18 cellular contexts compared by ENCODE assay signal in the genomic region with DNA sequence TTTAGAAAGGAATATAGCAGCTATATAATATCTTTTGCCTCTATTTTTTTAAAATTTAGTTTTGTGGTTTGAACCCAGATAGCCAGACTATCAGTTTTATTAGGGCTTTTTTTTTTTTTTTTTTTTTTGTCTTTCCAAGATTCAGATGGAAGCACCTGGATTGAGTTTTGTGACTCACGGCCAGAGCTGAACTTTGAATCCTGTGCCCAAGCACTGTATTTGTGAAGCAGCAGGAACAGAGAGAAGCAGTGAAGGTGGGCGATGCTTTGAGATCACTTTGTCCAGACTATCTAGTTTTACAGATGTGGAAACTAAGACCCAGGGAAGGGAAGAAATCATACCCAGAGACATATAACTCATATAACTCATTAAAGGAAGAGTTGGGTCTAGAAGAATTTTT. TPM values are rescaled to one million over a fixed set of nuclear protein-coding genes. Genes with fewer than 3 reads are reported as not detected.
A peak's percentile ranks its signal among the peaks of the same experiment; 100 is the strongest.
DNase-seq lines count a peak whose midpoint lies in the region; ATAC-seq and TF ChIP-seq lines count a peak whose summit lies in the region.
"Had no signal": no experiment of that assay in that cellular context is flagged by ENCODE, and none has a peak within 500 bp of the region (broad histone marks: within the 10 kb centered on the region; RNA-seq: fewer than 3 reads in every experiment).

No MANE protein-coding gene starts in this region.

- H3K4me3 Mint-ChIP-seq in WTC11 (no peak overlapping the region), chondrocyte (ENCODE audit: unreplicated experiment) (no peak overlapping the region), nephron progenitor cell (no peak overlapping the region)
- no peak overlapping the region for H3K4me3 Mint-ChIP-seq in activated T-cell treated with anti-CD3 and anti-CD28 coated beads, Interleukin-2, amount 50 U/mL, for 24 hours
- H3K4me3 Mint-ChIP-seq: HFFc6 had no signal

- no peak for DNase-seq in WTC11 (ENCODE audit: low spot score)
- no peak for DNase-seq in chondrocyte (ENCODE audit: low spot score)
- DNase-seq in left lobe of liver (ENCODE audit: low spot score) = no peak
- DNase-seq in nephron progenitor cell = no peak
- no peak for DNase-seq in SIG-M5 (lab: John Stamatoyannopoulos, UW)
- DNase-seq in NCI-H128 (lab: John Stamatoyannopoulos, UW; ENCODE audit: unreplicated experiment) = no peak
- DNase-seq in activated T-cell treated with anti-CD3 and anti-CD28 coated beads, Interleukin-2, amount 50 U/mL, for 24 hours = no peak
- no peak for DNase-seq in NCI-H446 (lab: John Stamatoyannopoulos, UW)
- DNase-seq: ACHN, C1 segment of cervical spinal cord, DND-41, H7, HFFc6, NCI-H1105 treated with DMSO at 0.1 percent for 48 hours, NCI-H1694 treated with DMSO at 0.1 percent for 48 hours, NCI-H510A treated with DMSO at 0.1 percent for 48 hours, NCI-H82, RPMI8226 had no signal

- no peak for ATAC-seq in WTC11
- peak; percentile 64 for ATAC-seq in left lobe of liver

- H3K27ac Mint-ChIP-seq in WTC11 (peak overlapping the region; percentile 28; the same call in 1 of the 2 replicates), chondrocyte (ENCODE audit: unreplicated experiment) (peak overlapping the region; percentile 64), nephron progenitor cell (peak overlapping the region; percentile 10)
- no peak overlapping the region for H3K27ac Mint-ChIP-seq in activated T-cell treated with anti-CD3 and anti-CD28 coated beads, Interleukin-2, amount 50 U/mL, for 24 hours
- H3K27ac Mint-ChIP-seq: HFFc6 had no signal

- H3K4me1 Mint-ChIP-seq in WTC11 = peaks cover 38% of the 10 kb centered on the region
- H3K4me1 Mint-ChIP-seq in chondrocyte (ENCODE audit: low read depth) = peaks cover 53% of the 10 kb centered on the region
- H3K4me1 Mint-ChIP-seq in nephron progenitor cell = peaks cover 89% of the 10 kb centered on the region
- no peaks in the 10 kb centered on the region for H3K4me1 Mint-ChIP-seq in activated T-cell treated with anti-CD3 and anti-CD28 coated beads, Interleukin-2, amount 50 U/mL, for 24 hours (ENCODE audit: low read depth)

- no peaks in the 10 kb centered on the region for H3K9me3 Mint-ChIP-seq in WTC11
- H3K9me3 Mint-ChIP-seq in chondrocyte (ENCODE audit: low read depth) = no peaks in the 10 kb centered on the region
- H3K9me3 Mint-ChIP-seq in nephron progenitor cell = no peaks in the 10 kb centered on the region
- no peaks in the 10 kb centered on the region for H3K9me3 Mint-ChIP-seq in activated T-cell treated with anti-CD3 and anti-CD28 coated beads, Interleukin-2, amount 50 U/mL, for 24 hours
- H3K9me3 Mint-ChIP-seq: HFFc6 had no signal

- H3K27me3 Mint-ChIP-seq in WTC11 (ENCODE audit: low read depth) (no peaks in the 10 kb centered on the region), chondrocyte (ENCODE audit: low read depth) (no peaks in the 10 kb centered on the region), nephron progenitor cell (ENCODE audit: low read depth, poor library complexity) (no peaks in the 10 kb centered on the region)
- H3K27me3 Mint-ChIP-seq in activated T-cell treated with anti-CD3 and anti-CD28 coated beads, Interleukin-2, amount 50 U/mL, for 24 hours = no peaks in the 10 kb centered on the region

- H3K36me3 Mint-ChIP-seq in WTC11 (peaks cover 4% of the 10 kb centered on the region; the same call in 1 of the 2 replicates), chondrocyte (ENCODE audit: low read depth) (no peaks in the 10 kb centered on the region), nephron progenitor cell (ENCODE audit: low read depth) (no peaks in the 10 kb centered on the region)
- no peaks in the 10 kb centered on the region for H3K36me3 Mint-ChIP-seq in activated T-cell treated with anti-CD3 and anti-CD28 coated beads, Interleukin-2, amount 50 U/mL, for 24 hours (ENCODE audit: low read depth)

- no peak for TF ChIP-seq CTCF in WTC11 (IDR thresholded peaks at IDR 0.05)
- no peak for TF ChIP-seq CTCF in chondrocyte (IDR thresholded peaks at IDR 0.05)
- TF ChIP-seq CTCF in nephron progenitor cell (IDR thresholded peaks at IDR 0.05) = no peak

- CTCF ChIA-PET in WTC11 (lab: Charles Lee) = interaction anchor here (0.6 to 2.9 kb wide), 3 partner anchors 13 to 201 kb away, joined by 3 to 10 read pairs (median 8); no protein-coding TSS in a partner anchor

- POLR2A ChIA-PET in WTC11 (lab: Charles Lee) = no interaction called here

TF ChIP-seq in WTC11, 78 proteins besides CTCF, POLR2A, EP300 and RAD21:
- TF ChIP-seq HMGA2 (CRISPR knock-in tag; IDR thresholded peaks at IDR 0.05) (no peak), MXD4 (CRISPR knock-in tag; IDR thresholded peaks at IDR 0.05; ENCODE audit: borderline replicate concordance) (no peak), SOX15 (CRISPR knock-in tag; IDR thresholded peaks at IDR 0.05) (no peak), CREB1 (CRISPR knock-in tag; IDR thresholded peaks at IDR 0.05) (no peak), PRRX2 (CRISPR knock-in tag; IDR thresholded peaks at IDR 0.05) (no peak), TCF7 (CRISPR knock-in tag; IDR thresholded peaks at IDR 0.05; ENCODE audit: low read depth) (no peak), JUN (CRISPR knock-in tag; IDR thresholded peaks at IDR 0.05) (no peak), FOXJ3 (CRISPR knock-in tag; IDR thresholded peaks at IDR 0.05; ENCODE audit: borderline replicate concordance) (no peak), SP1 (CRISPR knock-in tag; conservative IDR thresholded peaks at IDR 0.05) (no peak)
- TF ChIP-seq, protein P1, sequence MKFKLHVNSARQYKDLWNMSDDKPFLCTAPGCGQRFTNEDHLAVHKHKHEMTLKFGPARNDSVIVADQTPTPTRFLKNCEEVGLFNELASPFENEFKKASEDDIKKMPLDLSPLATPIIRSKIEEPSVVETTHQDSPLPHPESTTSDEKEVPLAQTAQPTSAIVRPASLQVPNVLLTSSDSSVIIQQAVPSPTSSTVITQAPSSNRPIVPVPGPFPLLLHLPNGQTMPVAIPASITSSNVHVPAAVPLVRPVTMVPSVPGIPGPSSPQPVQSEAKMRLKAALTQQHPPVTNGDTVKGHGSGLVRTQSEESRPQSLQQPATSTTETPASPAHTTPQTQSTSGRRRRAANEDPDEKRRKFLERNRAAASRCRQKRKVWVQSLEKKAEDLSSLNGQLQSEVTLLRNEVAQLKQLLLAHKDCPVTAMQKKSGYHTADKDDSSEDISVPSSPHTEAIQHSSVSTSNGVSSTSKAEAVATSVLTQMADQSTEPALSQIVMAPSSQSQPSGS (CRISPR knock-in tag; IDR thresholded peaks at IDR 0.05; ENCODE audit: borderline replicate concordance, low read depth) = no peak
- TF ChIP-seq, protein P2, sequence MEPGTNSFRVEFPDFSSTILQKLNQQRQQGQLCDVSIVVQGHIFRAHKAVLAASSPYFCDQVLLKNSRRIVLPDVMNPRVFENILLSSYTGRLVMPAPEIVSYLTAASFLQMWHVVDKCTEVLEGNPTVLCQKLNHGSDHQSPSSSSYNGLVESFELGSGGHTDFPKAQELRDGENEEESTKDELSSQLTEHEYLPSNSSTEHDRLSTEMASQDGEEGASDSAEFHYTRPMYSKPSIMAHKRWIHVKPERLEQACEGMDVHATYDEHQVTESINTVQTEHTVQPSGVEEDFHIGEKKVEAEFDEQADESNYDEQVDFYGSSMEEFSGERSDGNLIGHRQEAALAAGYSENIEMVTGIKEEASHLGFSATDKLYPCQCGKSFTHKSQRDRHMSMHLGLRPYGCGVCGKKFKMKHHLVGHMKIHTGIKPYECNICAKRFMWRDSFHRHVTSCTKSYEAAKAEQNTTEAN (CRISPR knock-in tag; IDR thresholded peaks at IDR 0.05) = no peak
- TF ChIP-seq, protein P3, sequence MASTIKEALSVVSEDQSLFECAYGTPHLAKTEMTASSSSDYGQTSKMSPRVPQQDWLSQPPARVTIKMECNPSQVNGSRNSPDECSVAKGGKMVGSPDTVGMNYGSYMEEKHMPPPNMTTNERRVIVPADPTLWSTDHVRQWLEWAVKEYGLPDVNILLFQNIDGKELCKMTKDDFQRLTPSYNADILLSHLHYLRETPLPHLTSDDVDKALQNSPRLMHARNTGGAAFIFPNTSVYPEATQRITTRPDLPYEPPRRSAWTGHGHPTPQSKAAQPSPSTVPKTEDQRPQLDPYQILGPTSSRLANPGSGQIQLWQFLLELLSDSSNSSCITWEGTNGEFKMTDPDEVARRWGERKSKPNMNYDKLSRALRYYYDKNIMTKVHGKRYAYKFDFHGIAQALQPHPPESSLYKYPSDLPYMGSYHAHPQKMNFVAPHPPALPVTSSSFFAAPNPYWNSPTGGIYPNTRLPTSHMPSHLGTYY (CRISPR knock-in tag; IDR thresholded peaks at IDR 0.05) = no peak
- TF ChIP-seq, protein P4, sequence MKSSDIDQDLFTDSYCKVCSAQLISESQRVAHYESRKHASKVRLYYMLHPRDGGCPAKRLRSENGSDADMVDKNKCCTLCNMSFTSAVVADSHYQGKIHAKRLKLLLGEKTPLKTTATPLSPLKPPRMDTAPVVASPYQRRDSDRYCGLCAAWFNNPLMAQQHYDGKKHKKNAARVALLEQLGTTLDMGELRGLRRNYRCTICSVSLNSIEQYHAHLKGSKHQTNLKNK (CRISPR knock-in tag; IDR thresholded peaks at IDR 0.05) = no peak
- TF ChIP-seq, protein P5, sequence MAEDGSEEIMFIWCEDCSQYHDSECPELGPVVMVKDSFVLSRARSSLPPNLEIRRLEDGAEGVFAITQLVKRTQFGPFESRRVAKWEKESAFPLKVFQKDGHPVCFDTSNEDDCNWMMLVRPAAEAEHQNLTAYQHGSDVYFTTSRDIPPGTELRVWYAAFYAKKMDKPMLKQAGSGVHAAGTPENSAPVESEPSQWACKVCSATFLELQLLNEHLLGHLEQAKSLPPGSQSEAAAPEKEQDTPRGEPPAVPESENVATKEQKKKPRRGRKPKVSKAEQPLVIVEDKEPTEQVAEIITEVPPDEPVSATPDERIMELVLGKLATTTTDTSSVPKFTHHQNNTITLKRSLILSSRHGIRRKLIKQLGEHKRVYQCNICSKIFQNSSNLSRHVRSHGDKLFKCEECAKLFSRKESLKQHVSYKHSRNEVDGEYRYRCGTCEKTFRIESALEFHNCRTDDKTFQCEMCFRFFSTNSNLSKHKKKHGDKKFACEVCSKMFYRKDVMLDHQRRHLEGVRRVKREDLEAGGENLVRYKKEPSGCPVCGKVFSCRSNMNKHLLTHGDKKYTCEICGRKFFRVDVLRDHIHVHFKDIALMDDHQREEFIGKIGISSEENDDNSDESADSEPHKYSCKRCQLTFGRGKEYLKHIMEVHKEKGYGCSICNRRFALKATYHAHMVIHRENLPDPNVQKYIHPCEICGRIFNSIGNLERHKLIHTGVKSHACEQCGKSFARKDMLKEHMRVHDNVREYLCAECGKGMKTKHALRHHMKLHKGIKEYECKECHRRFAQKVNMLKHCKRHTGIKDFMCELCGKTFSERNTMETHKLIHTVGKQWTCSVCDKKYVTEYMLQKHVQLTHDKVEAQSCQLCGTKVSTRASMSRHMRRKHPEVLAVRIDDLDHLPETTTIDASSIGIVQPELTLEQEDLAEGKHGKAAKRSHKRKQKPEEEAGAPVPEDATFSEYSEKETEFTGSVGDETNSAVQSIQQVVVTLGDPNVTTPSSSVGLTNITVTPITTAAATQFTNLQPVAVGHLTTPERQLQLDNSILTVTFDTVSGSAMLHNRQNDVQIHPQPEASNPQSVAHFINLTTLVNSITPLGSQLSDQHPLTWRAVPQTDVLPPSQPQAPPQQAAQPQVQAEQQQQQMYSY (CRISPR knock-in tag; IDR thresholded peaks at IDR 0.05) = no peak
TF ChIP-seq in WTC11: peak in this region for 0.

RNA-seq across cellular contexts. Expression of a gene that starts 33.9 kb away (rescaled TPM):
- total RNA-seq in WTC11 (2021) (3,135 to 3,488 TPM (median 3,463 TPM) in 3 replicates), chondrocyte (2,015 to 2,317 TPM (median 2,049 TPM) in 3 replicates), left lobe of liver (825 TPM)
